11 cellular contexts compared by ENCODE assay signal in the genomic region with DNA sequence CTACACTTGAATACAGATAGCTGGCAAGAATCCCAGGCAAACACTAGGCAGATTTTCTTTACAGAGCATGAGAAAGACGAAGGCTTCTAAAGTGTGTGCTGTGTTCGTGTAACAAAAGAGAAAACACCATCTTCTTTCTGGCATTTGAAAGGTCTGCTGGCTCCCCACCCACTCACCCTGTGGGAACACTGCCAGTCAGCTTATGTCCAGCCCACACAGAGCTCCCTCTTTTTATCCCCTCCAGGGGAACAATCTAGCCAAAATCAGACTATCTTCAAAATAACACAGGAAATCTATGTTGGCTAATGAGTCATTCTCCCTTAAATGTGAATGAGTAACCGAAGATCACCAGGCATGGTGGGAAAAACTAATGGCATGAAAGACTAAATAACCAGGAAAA. TPM values are rescaled to one million over a fixed set of nuclear protein-coding genes. Genes with fewer than 3 reads are reported as not detected.
A peak's percentile ranks its signal among the peaks of the same experiment; 100 is the strongest.
DNase-seq lines count a peak whose midpoint lies in the region; ATAC-seq, FAIRE-seq and TF ChIP-seq lines count a peak whose summit lies in the region.
"Had no signal": no experiment of that assay in that cellular context is flagged by ENCODE, and none has a peak within 500 bp of the region (broad histone marks: within the 10 kb centered on the region; RNA-seq: fewer than 3 reads in every experiment).

No MANE protein-coding gene starts in this region.

- no TSS peak for BruUV-seq in K562 (replicated peaks; lab: Mats Ljungman, UMichigan)

- no peak overlapping the region for H2AFZ ChIP-seq in K562 (ENCODE audit: low read depth, low read length)

- TF ChIP-seq POLR2A in K562 (conservative IDR thresholded peaks at IDR 0.05): no peak

- H3K27me3 Mint-ChIP-seq in naive thymus-derived CD4-positive, alpha-beta T cell: peaks cover 0 to 2% (median 0%) of the 10 kb centered on the region in 5 donors
- no peaks in the 10 kb centered on the region for H3K27me3 Mint-ChIP-seq in WTC11 (ENCODE audit: low read depth)

- no peaks in the 10 kb centered on the region for H3K36me3 ChIP-seq in K562 (ENCODE audit: control insufficient read depth, insufficient read depth, low read length)
- H3K36me3 ChIP-seq in naive thymus-derived CD4-positive, alpha-beta T cell (ENCODE audit: control insufficient read depth in 2 of 3, insufficient read depth in 3 of 3, low read length in 3 of 3): no peaks in the 10 kb centered on the region

- no peak for TF ChIP-seq RAD21 in K562 (CRISPR knock-in tag; conservative IDR thresholded peaks at IDR 0.05 in 1 of 2, IDR thresholded peaks at IDR 0.05 in 1 of 2)

- intact Hi-C loops in K562 (cut with micrococcal nuclease): no loop called here
- intact Hi-C loops in naive thymus-derived CD4-positive, alpha-beta T cell (cut with micrococcal nuclease): no loop called here

- no peaks in the 10 kb centered on the region for H3K79me2 ChIP-seq in K562 (ENCODE audit: control insufficient read depth, insufficient read depth, low read length)

- no peak overlapping the region for H3K4me3 ChIP-seq in K562
- no peak overlapping the region for H3K4me3 ChIP-seq in naive thymus-derived CD4-positive, alpha-beta T cell (ENCODE audit: low read length)

- no peak for FAIRE-seq in K562 (lab: Jason Lieb, UNC)

- peak; percentile 28 for DNase-seq in AG09319 (ENCODE audit: extremely low read depth, low read depth)
- DNase-seq in LHCN-M2 (ENCODE audit: low read depth): peak; percentile 91
- peak in 1 of 4 experiments; percentile 6 for DNase-seq in K562 (ENCODE audit: extremely low read depth in 1 of 4, low spot score in 3 of 4)
- peak; percentile 76 for DNase-seq in kidney glomerular epithelial cell (lab: John Stamatoyannopoulos, UW)
- DNase-seq in NCI-H2227 (lab: John Stamatoyannopoulos, UW; ENCODE audit: unreplicated experiment): no peak
- no peak for DNase-seq in NCI-H2171 (lab: John Stamatoyannopoulos, UW)
- no peak for DNase-seq in naive thymus-derived CD4-positive, alpha-beta T cell
- no peak for DNase-seq in WTC11 (ENCODE audit: low spot score)
- DNase-seq: activated naive CD4-positive, alpha-beta T cell treated with anti-CD3 and anti-CD28 coated beads, Interleukin-2, amount 50 U/mL, for 16 hours; KG1; stimulated activated CD4-positive, alpha-beta T cell treated with anti-CD3 and anti-CD28 coated beads, Interleukin-2, amount 100 ng/mL, for 48 hours had no signal

- no peak for TF ChIP-seq CTCF in AG09319 (IDR thresholded peaks at IDR 0.05; ENCODE audit: low read depth, low read length)
- TF ChIP-seq CTCF in K562 (IDR thresholded peaks at IDR 0.05 in 2 of 3, conservative IDR thresholded peaks at IDR 0.05 in 1 of 3; ENCODE audit: insufficient read depth in 2 of 3, low read depth in 1 of 3, low read length in 3 of 3): no peak
- no peak for TF ChIP-seq CTCF in WTC11 (IDR thresholded peaks at IDR 0.05)

- H3K27ac Mint-ChIP-seq in naive thymus-derived CD4-positive, alpha-beta T cell: no peak overlapping the region
- no peak overlapping the region for H3K27ac Mint-ChIP-seq in WTC11

- no peak for ATAC-seq in K562
- no peak for ATAC-seq in naive thymus-derived CD4-positive, alpha-beta T cell
- no peak for ATAC-seq in WTC11

- H3K9ac ChIP-seq in K562 (ENCODE audit: insufficient read depth in 1 of 2, low read depth in 2 of 2, low read length in 2 of 2): no peak overlapping the region

- in situ Hi-C loops in K562 (cut with MboI): no loop called here

- H3K4me2 ChIP-seq in K562 (ENCODE audit: insufficient read depth, low read length): no peak overlapping the region

- POLR2A ChIA-PET in K562 (lab: Yijun Ruan, JAX) (interaction anchor here (0.6 kb wide), 1 partner anchor 192 kb away, joined by 4 read pairs; no protein-coding TSS in a partner anchor), WTC11 (lab: Charles Lee) (no interaction called here)
- POLR2A ChIA-PET in naive thymus-derived CD4-positive, alpha-beta T cell (lab: Charles Lee): no interaction called here

- no peaks in the 10 kb centered on the region for H3K9me3 Mint-ChIP-seq in naive thymus-derived CD4-positive, alpha-beta T cell
- H3K9me3 Mint-ChIP-seq in WTC11: no peaks in the 10 kb centered on the region

- peaks cover 0 to 13% (median 6%) of the 10 kb centered on the region in 5 donors for H3K36me3 Mint-ChIP-seq in naive thymus-derived CD4-positive, alpha-beta T cell
- H3K36me3 Mint-ChIP-seq in WTC11: no peaks in the 10 kb centered on the region

- H3K27me3 ChIP-seq in K562 (ENCODE audit: control insufficient read depth in 2 of 2, insufficient read depth in 2 of 2, low read length in 2 of 2): no peaks in the 10 kb centered on the region; a peak in 1 of 5 replicates
- no peaks in the 10 kb centered on the region for H3K27me3 ChIP-seq in naive thymus-derived CD4-positive, alpha-beta T cell (ENCODE audit: control insufficient read depth in 2 of 2, insufficient read depth in 2 of 2, low read length in 2 of 2)

- H3K9me3 ChIP-seq in K562 (replicated peaks; ENCODE audit: control insufficient read depth, insufficient read depth, low read depth, low read length): no peaks in the 10 kb centered on the region
- no peaks in the 10 kb centered on the region for H3K9me3 ChIP-seq in naive thymus-derived CD4-positive, alpha-beta T cell (ENCODE audit: control insufficient read depth in 2 of 3, low read length in 3 of 3)

- no peak overlapping the region for H3K27ac ChIP-seq in K562 (ENCODE audit: extremely low read depth, low read depth, low read length)
- no peak overlapping the region for H3K27ac ChIP-seq in naive thymus-derived CD4-positive, alpha-beta T cell (ENCODE audit: low read depth, low read length)

- TF ChIP-seq EP300 in K562 (IDR thresholded peaks at IDR 0.05; ENCODE audit: low read length): no peak

- H3K9me1 ChIP-seq in K562 (ENCODE audit: control insufficient read depth, insufficient read depth, low read length): no peaks in the 10 kb centered on the region

- no peaks in the 10 kb centered on the region for H3K4me1 ChIP-seq in K562 (replicated peaks in 1 of 2; ENCODE audit: control insufficient read depth in 2 of 2, insufficient read depth in 2 of 2, low read length in 2 of 2)
- no peaks in the 10 kb centered on the region for H3K4me1 ChIP-seq in naive thymus-derived CD4-positive, alpha-beta T cell (ENCODE audit: control insufficient read depth in 2 of 2, insufficient read depth in 2 of 2, low read length in 2 of 2)

- 6% methylated on average over 3 of the region's 3 CpGs for WGBS in K562 (ENCODE audit: insufficient coverage, low coverage, missing lambda C conversion rate)

- CTCF ChIA-PET in K562 (lab: Yijun Ruan, JAX; ENCODE audit: low intra/inter-chr PET ratio) (no interaction called here), WTC11 (lab: Charles Lee) (interaction anchor here (0.6 kb wide), 1 partner anchor 219 kb away, joined by 5 read pairs; no protein-coding TSS in a partner anchor)
- CTCF ChIA-PET in naive thymus-derived CD4-positive, alpha-beta T cell (lab: Charles Lee): interaction anchor here (0.7 to 1.4 kb wide), 2 partner anchors 9 to 96 kb away, joined by 3 to 4 read pairs; no protein-coding TSS in a partner anchor

- no peak overlapping the region for H3K4me3 Mint-ChIP-seq in naive thymus-derived CD4-positive, alpha-beta T cell
- H3K4me3 Mint-ChIP-seq in WTC11: no peak overlapping the region

- H4K20me1 ChIP-seq in K562 (replicated peaks; ENCODE audit: control insufficient read depth, insufficient read depth, low read length): no peaks in the 10 kb centered on the region

- H3K4me1 Mint-ChIP-seq in naive thymus-derived CD4-positive, alpha-beta T cell: no peaks in the 10 kb centered on the region
- H3K4me1 Mint-ChIP-seq in WTC11: peaks cover 2% of the 10 kb centered on the region; the same call in 1 of the 2 replicates

TF ChIP-seq in WTC11, 78 proteins besides CTCF, POLR2A, EP300 and RAD21 (continues in another document):
- TF ChIP-seq, protein P1, sequence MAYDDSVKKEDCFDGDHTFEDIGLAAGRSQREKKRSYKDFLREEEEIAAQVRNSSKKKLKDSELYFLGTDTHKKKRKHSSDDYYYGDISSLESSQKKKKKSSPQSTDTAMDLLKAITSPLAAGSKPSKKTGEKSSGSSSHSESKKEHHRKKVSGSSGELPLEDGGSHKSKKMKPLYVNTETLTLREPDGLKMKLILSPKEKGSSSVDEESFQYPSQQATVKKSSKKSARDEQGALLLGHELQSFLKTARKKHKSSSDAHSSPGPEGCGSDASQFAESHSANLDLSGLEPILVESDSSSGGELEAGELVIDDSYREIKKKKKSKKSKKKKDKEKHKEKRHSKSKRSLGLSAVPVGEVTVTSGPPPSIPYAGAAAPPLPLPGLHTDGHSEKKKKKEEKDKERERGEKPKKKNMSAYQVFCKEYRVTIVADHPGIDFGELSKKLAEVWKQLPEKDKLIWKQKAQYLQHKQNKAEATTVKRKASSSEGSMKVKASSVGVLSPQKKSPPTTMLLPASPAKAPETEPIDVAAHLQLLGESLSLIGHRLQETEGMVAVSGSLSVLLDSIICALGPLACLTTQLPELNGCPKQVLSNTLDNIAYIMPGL (CRISPR knock-in tag; IDR thresholded peaks at IDR 0.05): no peak

RNA-seq across cellular contexts. Expression of gene PAQR5, which starts 45.6 kb away (rescaled TPM):
- 13.0 and 13.9 TPM in 2 replicates for total RNA-seq in LHCN-M2 (2014; rRNA removed)
- polyA plus RNA-seq in LHCN-M2 (2012): 8.9 TPM
- total RNA-seq in K562 (2011; cell fraction: chromatin; rRNA removed; ENCODE audit: low replicate concordance): not detected in 2 replicates
- not detected in 2 replicates for total RNA-seq in K562 (2011; cell fraction: nucleolus; rRNA removed)
- not detected in 2 replicates for total RNA-seq in K562 (2011; cell fraction: nucleoplasm; rRNA removed)
- total RNA-seq in K562 (2014; rRNA removed): not detected in 2 replicates
- total RNA-seq in K562 (2014; rRNA removed; fragmentation: Illumina TruSeq; extraction: Trizol): not detected in 2 replicates
- total RNA-seq in K562 (2015; rRNA removed; fragmentation: Illumina TruSeq; extraction: Trizol): not detected in 2 replicates
- total RNA-seq in K562 (2021): 0.04 TPM in 1 of 2 replicates, not detected in the other
- polyA plus RNA-seq in K562 (2011; rRNA removed): not detected in 2 replicates
- polyA plus RNA-seq in K562 (2011; cell fraction: cytosol; rRNA removed): 0.04 TPM in 1 of 2 replicates, not detected in the other
- polyA plus RNA-seq in K562 (2011; cell fraction: nucleus; rRNA removed): 0.07 TPM in 1 of 2 replicates, not detected in the other
- 0.04 and 0.06 TPM in 2 replicates for polyA plus RNA-seq in K562 (2012)
- not detected in 2 replicates for polyA plus RNA-seq in K562 (2014; fragmentation: Illumina TruSeq; extraction: Trizol)
- polyA plus RNA-seq in K562 (2014; fragmentation: Nextera tagmentation; extraction: Ambion mirVana): under 1 TPM in 1 of 2 experiments, not detected in 1; 0.08 TPM
- polyA plus RNA-seq in K562 (2014; rRNA removed): not detected in 2 replicates
- polyA minus RNA-seq in K562 (2011; rRNA and poly(A)+ RNA removed): 0.04 and 0.06 TPM in 2 replicates
- 0.73 TPM in 1 of 2 replicates, not detected in the other for polyA minus RNA-seq in K562 (2011; cell fraction: cytosol; rRNA and poly(A)+ RNA removed)
- polyA minus RNA-seq in K562 (2011; cell fraction: nucleus; rRNA and poly(A)+ RNA removed): not detected in 2 replicates
- under 1 TPM in 1 of 5 experiments, not detected in 4; 0.11 TPM for total RNA-seq in naive thymus-derived CD4-positive, alpha-beta T cell
- not detected for polyA plus RNA-seq in naive thymus-derived CD4-positive, alpha-beta T cell
- 9.4 to 11.5 TPM (median 11.4 TPM) in 3 replicates for total RNA-seq in WTC11 (2021)

Comparison
In these comparisons a context has a peak if more than half of its experiments do, and no peak if none do; other contexts are left out.
1. DNase-seq: peak in AG09319 (single experiment), LHCN-M2 (single experiment) and kidney glomerular epithelial cell (single experiment); none in NCI-H2227 (single experiment), NCI-H2171 (single experiment), naive thymus-derived CD4-positive, alpha-beta T cell (0 of 9) and WTC11 (single experiment).